ENCODE assay signal across 1 cellular context in the genomic region with DNA sequence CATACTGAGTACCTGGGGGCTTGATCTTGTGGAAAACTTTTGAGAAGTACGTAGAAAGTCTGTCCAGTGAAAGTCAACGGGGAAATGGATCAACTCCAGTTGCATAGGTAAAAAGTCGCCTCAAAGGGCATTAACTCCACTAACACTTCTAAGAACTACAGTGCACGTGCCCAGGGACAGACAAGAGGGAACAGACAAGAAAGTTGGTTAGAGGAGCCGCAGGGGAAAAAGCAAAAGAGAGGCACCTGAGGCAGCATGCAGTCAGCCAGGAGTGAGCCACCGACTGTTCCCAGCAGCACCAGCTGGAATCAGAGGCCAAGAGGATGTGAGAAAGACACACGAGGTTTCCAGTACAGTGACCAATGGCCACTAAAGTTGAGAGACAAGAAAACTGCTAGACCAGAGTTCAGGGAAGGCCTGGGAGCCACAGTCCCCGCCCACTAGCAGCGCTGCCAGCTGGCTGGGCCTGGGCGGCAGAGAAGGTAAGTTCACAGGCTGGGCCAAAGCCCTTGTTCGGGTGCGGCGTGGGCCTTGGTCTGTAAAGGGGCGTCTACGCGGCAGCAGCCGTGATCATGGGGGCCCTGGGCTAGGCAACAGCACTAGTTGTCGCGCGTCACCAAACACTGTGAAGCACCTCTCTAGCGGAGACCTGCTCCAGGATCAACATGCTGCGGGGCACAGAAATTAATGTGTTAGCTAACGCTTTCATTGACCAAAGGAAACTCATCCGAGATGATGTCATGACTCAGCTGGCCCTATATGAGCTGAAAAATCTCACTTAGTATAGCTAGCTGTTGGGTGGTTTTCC.
TF ChIP-seq lines count a peak whose summit lies in the region.

No MANE protein-coding gene starts in this region.

TF ChIP-seq in IMR-90, 13 proteins besides CTCF, POLR2A, EP300 and RAD21:
- no peak for TF ChIP-seq BHLHE40 (IDR thresholded peaks at IDR 0.05; ENCODE audit: low read depth, low read length)
- TF ChIP-seq MAZ (IDR thresholded peaks at IDR 0.05; ENCODE audit: borderline replicate concordance, low read depth, low read length), result no peak
- TF ChIP-seq MAFK (IDR thresholded peaks at IDR 0.05; ENCODE audit: low read depth, low read length), result no peak
- TF ChIP-seq RFX5 (IDR thresholded peaks at IDR 0.05; ENCODE audit: low read depth, low read length), result no peak
- TF ChIP-seq, protein P1, sequence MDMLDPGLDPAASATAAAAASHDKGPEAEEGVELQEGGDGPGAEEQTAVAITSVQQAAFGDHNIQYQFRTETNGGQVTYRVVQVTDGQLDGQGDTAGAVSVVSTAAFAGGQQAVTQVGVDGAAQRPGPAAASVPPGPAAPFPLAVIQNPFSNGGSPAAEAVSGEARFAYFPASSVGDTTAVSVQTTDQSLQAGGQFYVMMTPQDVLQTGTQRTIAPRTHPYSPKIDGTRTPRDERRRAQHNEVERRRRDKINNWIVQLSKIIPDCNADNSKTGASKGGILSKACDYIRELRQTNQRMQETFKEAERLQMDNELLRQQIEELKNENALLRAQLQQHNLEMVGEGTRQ (IDR thresholded peaks at IDR 0.05; ENCODE audit: low read depth, low read length), result no peak
- TF ChIP-seq SMC3 (IDR thresholded peaks at IDR 0.05; ENCODE audit: low read depth, low read length), result no peak
- TF ChIP-seq FOS (IDR thresholded peaks at IDR 0.05; ENCODE audit: low read depth, low read length), result no peak
- TF ChIP-seq NFE2L2 (IDR thresholded peaks at IDR 0.05; ENCODE audit: low read depth, low read length), result no peak
- TF ChIP-seq, protein P2, sequence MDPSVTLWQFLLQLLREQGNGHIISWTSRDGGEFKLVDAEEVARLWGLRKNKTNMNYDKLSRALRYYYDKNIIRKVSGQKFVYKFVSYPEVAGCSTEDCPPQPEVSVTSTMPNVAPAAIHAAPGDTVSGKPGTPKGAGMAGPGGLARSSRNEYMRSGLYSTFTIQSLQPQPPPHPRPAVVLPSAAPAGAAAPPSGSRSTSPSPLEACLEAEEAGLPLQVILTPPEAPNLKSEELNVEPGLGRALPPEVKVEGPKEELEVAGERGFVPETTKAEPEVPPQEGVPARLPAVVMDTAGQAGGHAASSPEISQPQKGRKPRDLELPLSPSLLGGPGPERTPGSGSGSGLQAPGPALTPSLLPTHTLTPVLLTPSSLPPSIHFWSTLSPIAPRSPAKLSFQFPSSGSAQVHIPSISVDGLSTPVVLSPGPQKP (IDR thresholded peaks at IDR 0.05; ENCODE audit: borderline replicate concordance, low read depth, low read length), result no peak
- no peak for TF ChIP-seq MXI1 (IDR thresholded peaks at IDR 0.05; ENCODE audit: borderline replicate concordance, low read depth, low read length)
